ENCODE assay signal across 8 cellular contexts in genomic region chrX:81201692-81202412, GRCh38. TPM values are rescaled to one million over a fixed set of nuclear protein-coding genes. Genes with fewer than 3 reads are reported as not detected.
DNase-seq lines count a peak whose midpoint lies in the region; ATAC-seq and TF ChIP-seq lines count a peak whose summit lies in the region.

TSS of gene HMGN5 (minus strand) at chrX:81201913. CDS start at chrX:81121549, 80,364 bp downstream.
TSS of gene SH3BGRL (plus strand) at chrX:81202102. CDS start at chrX:81202201, 99 bp downstream.

- peak within 1 kb of the TSS; percentile 99 for H3K27ac Mint-ChIP-seq in activated T-helper 2 cell treated with anti-CD3 and anti-CD28 coated beads, Interferon-gamma antibody, Interleukin-2, Interleukin-4, amounts not matched to agents 10 μg/mL and 5 μg/mL and 100 μg/mL, durations not matched to agents 14 hours and 24 hours and 36 hours
- H3K27ac Mint-ChIP-seq in natural killer cell, result peak within 1 kb of the TSS; percentile 92 to 93

- peak; percentile 93 for ATAC-seq in HG03442 (IDR thresholded peaks at IDR 0.05; ENCODE audit: unreplicated experiment)
- peak; percentile 96 to 98 (median 96) for ATAC-seq in natural killer cell

- H3K4me3 ChIP-seq in BLaER1, result peak within 1 kb of the TSS; percentile 72
- H3K4me3 ChIP-seq in fibroblast of pulmonary artery (replicated peaks; ENCODE audit: low read depth, low read length), result peak within 1 kb of the TSS; percentile 81

- H3K36me3 Mint-ChIP-seq in activated T-helper 2 cell treated with anti-CD3 and anti-CD28 coated beads, Interferon-gamma antibody, Interleukin-2, Interleukin-4, amounts not matched to agents 10 μg/mL and 5 μg/mL and 100 μg/mL, durations not matched to agents 14 hours and 24 hours and 36 hours (ENCODE audit: low read depth), result peaks cover 19% of the 10 kb centered on the region
- H3K36me3 Mint-ChIP-seq in natural killer cell, result no peaks in the 10 kb centered on the region

- no peaks in the 10 kb centered on the region for H4K20me1 ChIP-seq in BLaER1

- H3K9me3 ChIP-seq in BLaER1, result peaks cover 5% of the 10 kb centered on the region; the same call in 1 of the 2 replicates

- H3K9me3 Mint-ChIP-seq in activated T-helper 2 cell treated with anti-CD3 and anti-CD28 coated beads, Interferon-gamma antibody, Interleukin-2, Interleukin-4, amounts not matched to agents 10 μg/mL and 5 μg/mL and 100 μg/mL, durations not matched to agents 14 hours and 24 hours and 36 hours, result no peaks in the 10 kb centered on the region
- no peaks in the 10 kb centered on the region for H3K9me3 Mint-ChIP-seq in natural killer cell

- peak within 1 kb of the TSS; percentile 78 for H3K9ac ChIP-seq in BLaER1

- H3K4me3 Mint-ChIP-seq in activated T-helper 2 cell treated with anti-CD3 and anti-CD28 coated beads, Interferon-gamma antibody, Interleukin-2, Interleukin-4, amounts not matched to agents 10 μg/mL and 5 μg/mL and 100 μg/mL, durations not matched to agents 14 hours and 24 hours and 36 hours (ENCODE audit: low read depth), result peak within 1 kb of the TSS; percentile 100
- H3K4me3 Mint-ChIP-seq in natural killer cell, result peak within 1 kb of the TSS; percentile 91

- H3K4me1 Mint-ChIP-seq in activated T-helper 2 cell treated with anti-CD3 and anti-CD28 coated beads, Interferon-gamma antibody, Interleukin-2, Interleukin-4, amounts not matched to agents 10 μg/mL and 5 μg/mL and 100 μg/mL, durations not matched to agents 14 hours and 24 hours and 36 hours (ENCODE audit: low read depth), result peaks cover 38% of the 10 kb centered on the region
- H3K4me1 Mint-ChIP-seq in natural killer cell, result peaks cover 39 to 46% of the 10 kb centered on the region in 2 donors

- H3K27me3 Mint-ChIP-seq in activated T-helper 2 cell treated with anti-CD3 and anti-CD28 coated beads, Interferon-gamma antibody, Interleukin-2, Interleukin-4, amounts not matched to agents 10 μg/mL and 5 μg/mL and 100 μg/mL, durations not matched to agents 14 hours and 24 hours and 36 hours (ENCODE audit: low read depth), result no peaks in the 10 kb centered on the region
- no peaks in the 10 kb centered on the region for H3K27me3 Mint-ChIP-seq in natural killer cell (ENCODE audit: low read depth in 2 of 2)

- TF ChIP-seq CTCF in fibroblast of pulmonary artery (IDR thresholded peaks at IDR 0.05; ENCODE audit: low read length, missing control alignments), result no peak
- TF ChIP-seq CTCF in natural killer cell (IDR thresholded peaks at IDR 0.05), result no peak

- no peaks in the 10 kb centered on the region for H3K4me1 ChIP-seq in BLaER1

- H3K27ac ChIP-seq in BLaER1, result peak within 1 kb of the TSS; percentile 74

- peak within 1 kb of the TSS; percentile 72 for H3K4me2 ChIP-seq in BLaER1

- H3K27me3 ChIP-seq in BLaER1, result peaks cover 43% of the 10 kb centered on the region

- no peaks in the 10 kb centered on the region for H3K36me3 ChIP-seq in BLaER1

- intact Hi-C loops in activated T-helper 2 cell treated with anti-CD3 and anti-CD28 coated beads, Interferon-gamma antibody, Interleukin-2, Interleukin-4, amounts not matched to agents 10 μg/mL and 5 μg/mL and 100 μg/mL, durations not matched to agents 14 hours and 24 hours and 36 hours (cut with micrococcal nuclease), result loop anchor here (1.0 to 2.0 kb wide), 2 partner anchors 81 to 393 kb away; partner anchors contain the start of gene BRWD3
- intact Hi-C loops in natural killer cell (cut with micrococcal nuclease), result loop anchor here (2.0 kb wide), 2 partner anchors 79 to 393 kb away; partner anchors contain the start of gene BRWD3

- peak; percentile 27 for DNase-seq in GM19238 (ENCODE audit: insufficient read length, low spot score)
- DNase-seq in RKO (ENCODE audit: low spot score), result peak; percentile 85
- DNase-seq in activated T-helper 2 cell treated with anti-CD3 and anti-CD28 coated beads, Interferon-gamma antibody, Interleukin-2, Interleukin-4, amounts not matched to agents 10 μg/mL and 5 μg/mL and 100 μg/mL, durations not matched to agents 14 hours and 24 hours and 36 hours (ENCODE audit: low spot score), result peak; percentile 62
- peak; percentile 91 for DNase-seq in fibroblast of pulmonary artery (ENCODE audit: low read depth)
- DNase-seq in natural killer cell, result peak; percentile 53
- peak; percentile 67 for DNase-seq in stimulated activated naive CD4-positive, alpha-beta T cell treated with Interleukin-2 at 50 U/mL for 16 hours (lab: John Stamatoyannopoulos, UW)

RNA-seq across cellular contexts. Expression of gene HMGN5, which starts in this region (rescaled TPM):
- 1.3 and 2.8 TPM in 2 replicates for total RNA-seq in activated T-helper 2 cell treated with anti-CD3 and anti-CD28 coated beads, Interferon-gamma antibody, Interleukin-2, Interleukin-4, amounts not matched to agents 10 μg/mL and 5 μg/mL and 100 μg/mL, durations not matched to agents 14 hours and 24 hours and 36 hours
- total RNA-seq in natural killer cell, result 1 to 10 TPM in 2 of 3 donors, under 1 TPM in 1; 0.95 to 1.3 (median 1.3) TPM

RNA-seq across cellular contexts. Expression of gene SH3BGRL, which starts in this region (rescaled TPM):
- 52.8 and 53.0 TPM in 2 replicates for total RNA-seq in activated T-helper 2 cell treated with anti-CD3 and anti-CD28 coated beads, Interferon-gamma antibody, Interleukin-2, Interleukin-4, amounts not matched to agents 10 μg/mL and 5 μg/mL and 100 μg/mL, durations not matched to agents 14 hours and 24 hours and 36 hours
- total RNA-seq in natural killer cell, result 100 to 1,000 TPM; 103 to 108 (median 108) TPM

Comparison
In these comparisons a context has a peak if more than half of its experiments do, and no peak if none do; other contexts are left out.
1. Peak in every context shown above with its lines: DNase-seq, ATAC-seq, H3K4me3 ChIP-seq and H3K27ac ChIP-seq.
2. DNase-seq: peak in every context shown above with its lines; median percentile 91 in fibroblast of pulmonary artery; 85 in RKO; 67 in stimulated activated naive CD4-positive, alpha-beta T cell treated with Interleukin-2 at 50 U/mL for 16 hours; 62 in activated T-helper 2 cell treated with anti-CD3 and anti-CD28 coated beads, Interferon-gamma antibody, Interleukin-2, Interleukin-4, amounts not matched to agents 10 μg/mL and 5 μg/mL and 100 μg/mL, durations not matched to agents 14 hours and 24 hours and 36 hours; 53 in natural killer cell; 27 in GM19238.